7 cellular contexts compared by ENCODE assay signal in genomic region chr2:109969864-109970263, GRCh38.
A peak's percentile ranks its signal among the peaks of the same experiment; 100 is the strongest.
DNase-seq lines count a peak whose midpoint lies in the region; ATAC-seq, FAIRE-seq and TF ChIP-seq lines count a peak whose summit lies in the region.
"Not testable (repeated sequence)": the region's sequence is repeated elsewhere in the genome, so short reads cannot be mapped to it uniquely, and the experiment has no call there.

No MANE protein-coding gene starts in this region.

- TF ChIP-seq CTCF in GM12878 (IDR thresholded peaks at IDR 0.05 in 2 of 3, conservative IDR thresholded peaks at IDR 0.05 in 1 of 3; ENCODE audit: control insufficient read depth in 2 of 3, extremely low read depth in 1 of 3, insufficient read depth in 1 of 3, low read depth in 3 of 3, low read length in 3 of 3); natural killer cell (IDR thresholded peaks at IDR 0.05): not testable (repeated sequence)

- TF ChIP-seq EP300 in GM12878 (IDR thresholded peaks at IDR 0.05; ENCODE audit: borderline replicate concordance in 1 of 2, control insufficient read depth in 1 of 2, low read depth in 2 of 2, low read length in 2 of 2) = not testable (repeated sequence)

- POLR2A ChIA-PET in GM12878 (lab: Charles Lee) = not testable (repeated sequence)

- intact Hi-C loops in GM12878 (cut with micrococcal nuclease; ENCODE audit: unreplicated experiment); right cardiac atrium (cut with DNase I); natural killer cell (cut with micrococcal nuclease): not testable (repeated sequence)

- CTCF ChIA-PET in GM12878 (lab: Yijun Ruan, JAX) = not testable (repeated sequence)

- not testable (repeated sequence) for TF ChIP-seq RAD21 in GM12878 (IDR thresholded peaks at IDR 0.05; ENCODE audit: insufficient read depth, low read depth, low read length)

- not testable (repeated sequence) for TF ChIP-seq POLR2A in GM12878 (IDR thresholded peaks at IDR 0.05; ENCODE audit: low read depth, low read length)

- H3K4me1 ChIP-seq in GM12878 (ENCODE audit: control insufficient read depth, insufficient read depth, low read length); right cardiac atrium (ENCODE audit: control insufficient read depth, insufficient read depth, low read length): not testable (repeated sequence)

- H3K36me3 Mint-ChIP-seq in T-helper 17 cell (ENCODE audit: low read depth); natural killer cell: not testable (repeated sequence)

- H3K9me3 ChIP-seq in T-helper 17 cell (ENCODE audit: control insufficient read depth, low read length, poor library complexity, severe bottlenecking); GM12878 (replicated peaks; ENCODE audit: control insufficient read depth, insufficient read depth, low read length); right cardiac atrium (ENCODE audit: control insufficient read depth, low read length): not testable (repeated sequence)

- H3K9me3 Mint-ChIP-seq in natural killer cell = not testable (repeated sequence)

- ATAC-seq in GM18858 (IDR thresholded peaks at IDR 0.05; ENCODE audit: unreplicated experiment) (peak; percentile 47), GM21723 (IDR thresholded peaks at IDR 0.05; ENCODE audit: unreplicated experiment) (peak; percentile 68), HG03159 (IDR thresholded peaks at IDR 0.05; ENCODE audit: unreplicated experiment) (peak; percentile 58), T-helper 17 cell (peak; percentile 88), GM12878 (peak; percentile 70), right cardiac atrium (peak; percentile 77 to 78), natural killer cell (peak; percentile 67 to 88 (median 73))

- not testable (repeated sequence) for H2AFZ ChIP-seq in GM12878 (ENCODE audit: control insufficient read depth, low read depth, low read length)

- FAIRE-seq in GM12878 (lab: Jason Lieb, UNC) = not testable (repeated sequence)

- RAD21 ChIA-PET in GM12878 (lab: Charles Lee; ENCODE audit: unreplicated experiment) = not testable (repeated sequence)

- SMC1A ChIA-PET in GM12878 (lab: Charles Lee; ENCODE audit: uncharacterized antibody, unreplicated experiment) = not testable (repeated sequence)

- not testable (repeated sequence) for H3K4me1 Mint-ChIP-seq in T-helper 17 cell, natural killer cell

- H3K4me3 ChIP-seq in GM12878; right cardiac atrium (ENCODE audit: low read length): not testable (repeated sequence)

- not testable (repeated sequence) for H3K27me3 Mint-ChIP-seq in T-helper 17 cell; natural killer cell (ENCODE audit: low read depth in 2 of 2)

- H3K79me2 ChIP-seq in GM12878 (ENCODE audit: control insufficient read depth, insufficient read depth, low read length) = not testable (repeated sequence)

- BruUV-seq in GM12878 (replicated peaks; lab: Mats Ljungman, UMichigan) = not testable (repeated sequence)

- not testable (repeated sequence) for H3K27me3 ChIP-seq in GM12878 (replicated peaks in 1 of 2; ENCODE audit: control insufficient read depth in 2 of 2, insufficient read depth in 2 of 2, low read length in 1 of 2); right cardiac atrium (ENCODE audit: control insufficient read depth, insufficient read depth)

- WGBS in GM12878 (ENCODE audit: insufficient coverage, insufficient replicate concordance, low lambda C conversion rate, missing lambda C conversion rate) = no CpG with 5 or more reads among the region's 14 CpGs
- no CpG with 5 or more reads among the region's 14 CpGs for WGBS in right cardiac atrium

- H3K27ac ChIP-seq in GM12878 (ENCODE audit: control insufficient read depth, insufficient read depth); right cardiac atrium (ENCODE audit: low read length): not testable (repeated sequence)

- H3K36me3 ChIP-seq in GM12878 (ENCODE audit: control insufficient read depth in 2 of 2, insufficient read depth in 2 of 2, low read length in 1 of 2) = not testable (repeated sequence)

- DNase-seq in T-helper 17 cell; GM12878 (ENCODE audit: low read depth, low spot score); right cardiac atrium; natural killer cell: not testable (repeated sequence)

- not testable (repeated sequence) for H3K27ac Mint-ChIP-seq in T-helper 17 cell, natural killer cell

- H3K4me3 Mint-ChIP-seq in T-helper 17 cell, natural killer cell: not testable (repeated sequence)

- in situ Hi-C loops in GM12878 (cut with MboI) = not testable (repeated sequence)

- H3K9ac ChIP-seq in GM12878 (ENCODE audit: control insufficient read depth, insufficient read depth, low read length) = not testable (repeated sequence)

- H4K20me1 ChIP-seq in GM12878 (ENCODE audit: control insufficient read depth, insufficient read depth) = not testable (repeated sequence)

- not testable (repeated sequence) for H3K4me2 ChIP-seq in GM12878 (ENCODE audit: control insufficient read depth, insufficient read depth)
